Comparison of ENCODE assay signal across 23 cellular contexts in genomic region chr10:49296826-49297225, GRCh38. TPM values are rescaled to one million over a fixed set of nuclear protein-coding genes. Genes with fewer than 3 reads are reported as not detected.
A peak's percentile ranks its signal among the peaks of the same experiment; 100 is the strongest.
DNase-seq lines count a peak whose midpoint lies in the region; ATAC-seq and TF ChIP-seq lines count a peak whose summit lies in the region.
"Had no signal": no experiment of that assay in that cellular context is flagged by ENCODE, and none has a peak within 500 bp of the region (broad histone marks: within the 10 kb centered on the region; RNA-seq: fewer than 3 reads in every experiment).

No MANE protein-coding gene starts in this region.

- no peaks in the 10 kb centered on the region for H4K20me1 ChIP-seq in GM23338 (replicated peaks; ENCODE audit: insufficient read depth)
- H4K20me1 ChIP-seq: BLaER1 treated with 17β-estradiol and CSF1 and Interleukin-3, amounts not matched to agents 10 nM and 100 nM had no signal

- no peaks in the 10 kb centered on the region for H3F3A ChIP-seq in GM23338 (replicated peaks; ENCODE audit: low read depth)

- no peak overlapping the region for H3K4me3 ChIP-seq in GM23338
- H3K4me3 ChIP-seq in SJCRH30: peak overlapping the region; percentile 75
- no peak overlapping the region for H3K4me3 ChIP-seq in right cardiac atrium (ENCODE audit: low read length)
- H3K4me3 ChIP-seq in parathyroid adenoma (ENCODE audit: low read depth, low read length): no peak overlapping the region
- no peak overlapping the region for H3K4me3 ChIP-seq in MG63
- H3K4me3 ChIP-seq: BLaER1 treated with 17β-estradiol and CSF1 and Interleukin-3, amounts not matched to agents 10 nM and 100 nM; SK-N-MC had no signal

- peak; percentile 25; the same call in 2 of the 3 replicates for ATAC-seq in GM23338
- ATAC-seq in right cardiac atrium: no peak
- no peak for ATAC-seq in T-cell (replicated peaks in 1 of 4)
- ATAC-seq in HG03039 (IDR thresholded peaks at IDR 0.05; ENCODE audit: unreplicated experiment): no peak
- ATAC-seq: CD8-positive, alpha-beta T cell; Panc1 had no signal

- H3K27ac Mint-ChIP-seq in GM23338: no peak overlapping the region
- no peak overlapping the region for H3K27ac Mint-ChIP-seq in T-cell
- H3K27ac Mint-ChIP-seq: CD8-positive, alpha-beta T cell; IgD-negative memory B cell had no signal

- H3K4me3 Mint-ChIP-seq in GM23338 (no peak overlapping the region), T-cell (no peak overlapping the region)
- H3K4me3 Mint-ChIP-seq: CD8-positive, alpha-beta T cell had no signal

- no peaks in the 10 kb centered on the region for H3K36me3 Mint-ChIP-seq in GM23338 (ENCODE audit: low read depth)
- H3K36me3 Mint-ChIP-seq in T-cell: no peaks in the 10 kb centered on the region
- H3K36me3 Mint-ChIP-seq: CD8-positive, alpha-beta T cell; IgD-negative memory B cell had no signal

- H3K9me3 ChIP-seq in SJCRH30 (replicated peaks) (no peaks in the 10 kb centered on the region), right cardiac atrium (ENCODE audit: control insufficient read depth, low read length) (no peaks in the 10 kb centered on the region), parathyroid adenoma (ENCODE audit: control insufficient read depth, low read length) (no peaks in the 10 kb centered on the region), MG63 (no peaks in the 10 kb centered on the region)
- H3K9me3 ChIP-seq: BLaER1 treated with 17β-estradiol and CSF1 and Interleukin-3, amounts not matched to agents 10 nM and 100 nM had no signal

- H3K9ac ChIP-seq in parathyroid adenoma: peak overlapping the region; percentile 2
- H3K9ac ChIP-seq: BLaER1 treated with 17β-estradiol and CSF1 and Interleukin-3, amounts not matched to agents 10 nM and 100 nM had no signal

- no peak overlapping the region for H3K4me2 ChIP-seq in GM23338
- no peak overlapping the region for H3K4me2 ChIP-seq in parathyroid adenoma (ENCODE audit: low read length)
- H3K4me2 ChIP-seq: BLaER1 treated with 17β-estradiol and CSF1 and Interleukin-3, amounts not matched to agents 10 nM and 100 nM had no signal

- H3K79me2 ChIP-seq in GM23338 (replicated peaks; ENCODE audit: insufficient read depth) (no peaks in the 10 kb centered on the region), parathyroid adenoma (peaks cover 62% of the 10 kb centered on the region)

- CTCF ChIA-PET in T-cell (lab: Charles Lee): no interaction called here

- H3K27me3 ChIP-seq in GM23338 (ENCODE audit: insufficient read depth) (no peaks in the 10 kb centered on the region), SJCRH30 (no peaks in the 10 kb centered on the region), right cardiac atrium (ENCODE audit: control insufficient read depth, insufficient read depth) (no peaks in the 10 kb centered on the region), parathyroid adenoma (ENCODE audit: control insufficient read depth, insufficient read depth, low read length) (no peaks in the 10 kb centered on the region), MG63 (peaks cover 2% of the 10 kb centered on the region; the same call in 1 of the 2 replicates)
- H3K27me3 ChIP-seq: BLaER1 treated with 17β-estradiol and CSF1 and Interleukin-3, amounts not matched to agents 10 nM and 100 nM had no signal

- POLR2A ChIA-PET in T-cell (lab: Charles Lee): interaction anchor here in 1 of 2 donors (0.9 kb wide), 1 partner anchor 160 kb away, joined by 3 read pairs; no protein-coding TSS in a partner anchor

- intact Hi-C loops in right cardiac atrium (cut with DNase I): no loop called here

- H3K9me3 Mint-ChIP-seq in GM23338 (no peaks in the 10 kb centered on the region), T-cell (no peaks in the 10 kb centered on the region)
- H3K9me3 Mint-ChIP-seq: CD8-positive, alpha-beta T cell; IgD-negative memory B cell had no signal

- DNase-seq in GM23338 (ENCODE audit: low spot score): no peak
- DNase-seq in SJCRH30: peak in 1 of 2 experiments; percentile 40
- DNase-seq in right cardiac atrium: no peak
- no peak for DNase-seq in MG63
- no peak for DNase-seq in T-cell
- DNase-seq in NK-92 (lab: John Stamatoyannopoulos, UW; ENCODE audit: unreplicated experiment): no peak
- DNase-seq: CD8-positive, alpha-beta T cell; Kasumi-1; MM.1S; NCI-H1092; NCI-H1436 treated with DMSO at 0.1 percent for 48 hours; NCI-H2029; NCI-H345; NCI-H524 treated with DMSO at 0.1 percent for 48 hours had no signal

- no peaks in the 10 kb centered on the region for H3K4me1 ChIP-seq in GM23338 (ENCODE audit: insufficient read depth)
- H3K4me1 ChIP-seq in SJCRH30: peaks cover 22% of the 10 kb centered on the region
- H3K4me1 ChIP-seq in right cardiac atrium (ENCODE audit: control insufficient read depth, insufficient read depth, low read length): peaks cover 5% of the 10 kb centered on the region
- peaks cover 55% of the 10 kb centered on the region for H3K4me1 ChIP-seq in parathyroid adenoma

- 62% methylated on average over 8 of the region's 8 CpGs for WGBS in right cardiac atrium

- H3K4me1 Mint-ChIP-seq in GM23338 (peaks cover 23% of the 10 kb centered on the region), T-cell (peaks cover 0 to 5% (median 0%) of the 10 kb centered on the region in 3 donors)

- H3K27ac ChIP-seq in GM23338 (ENCODE audit: low read depth) (no peak overlapping the region), SJCRH30 (no peak overlapping the region), right cardiac atrium (ENCODE audit: low read length) (peak overlapping the region; percentile 58), parathyroid adenoma (peak overlapping the region; percentile 95)
- H3K27ac ChIP-seq: BLaER1 treated with 17β-estradiol and CSF1 and Interleukin-3, amounts not matched to agents 10 nM and 100 nM; HL-60; SK-N-MC had no signal

- H2AFZ ChIP-seq in GM23338 (no peak overlapping the region; the same call in 1 of the 2 replicates), parathyroid adenoma (peak overlapping the region; percentile 75)

- H3K36me3 ChIP-seq in GM23338 (ENCODE audit: insufficient read depth) (no peaks in the 10 kb centered on the region), SJCRH30 (no peaks in the 10 kb centered on the region), parathyroid adenoma (ENCODE audit: control insufficient read depth, insufficient read depth, low read length) (no peaks in the 10 kb centered on the region), MG63 (no peaks in the 10 kb centered on the region)
- H3K36me3 ChIP-seq: BLaER1 treated with 17β-estradiol and CSF1 and Interleukin-3, amounts not matched to agents 10 nM and 100 nM had no signal

- peaks cover 9% of the 10 kb centered on the region for H3K27me3 Mint-ChIP-seq in GM23338 (ENCODE audit: insufficient read depth, low read depth, poor library complexity)
- peaks cover 5 to 6% of the 10 kb centered on the region in 2 donors for H3K27me3 Mint-ChIP-seq in T-cell
- H3K27me3 Mint-ChIP-seq: IgD-negative memory B cell had no signal

- H3K9me2 ChIP-seq in GM23338 (ENCODE audit: insufficient read depth): no peaks in the 10 kb centered on the region

- TF ChIP-seq CTCF in GM23338 (conservative IDR thresholded peaks at IDR 0.05; ENCODE audit: low read depth in 2 of 2): no peak
- TF ChIP-seq CTCF in parathyroid adenoma (IDR thresholded peaks at IDR 0.05): no peak

TF ChIP-seq in GM23338, 12 proteins besides CTCF, POLR2A, EP300 and RAD21 (continues in another document):
- TF ChIP-seq ZNF114 (CRISPR knock-in tag; IDR thresholded peaks at IDR 0.05) (no peak), ZNF331 (CRISPR knock-in tag; IDR thresholded peaks at IDR 0.05; ENCODE audit: low read depth) (no peak), JUNB (IDR thresholded peaks at IDR 0.05; ENCODE audit: unreplicated experiment) (no peak), REST (IDR thresholded peaks at IDR 0.05; ENCODE audit: unreplicated experiment) (no peak), NANOG (IDR thresholded peaks at IDR 0.05; ENCODE audit: borderline replicate concordance) (no peak), CREB1 (CRISPR knock-in tag; IDR thresholded peaks at IDR 0.05; ENCODE audit: low read depth) (no peak)

RNA-seq across cellular contexts. Expression of gene C10orf71, which starts 2.1 kb away (rescaled TPM):
- not detected in 2 replicates for total RNA-seq in GM23338 (2014; rRNA removed; shearing (Covaris generic))
- polyA plus RNA-seq in GM23338 (2016; fragmentation: Nextera tagmentation; extraction: Ambion mirVana): not detected in 2 replicates
- total RNA-seq in SJCRH30 (2014; rRNA removed; shearing (Covaris generic)): 4.5 and 6.6 TPM in 2 replicates
- total RNA-seq in right cardiac atrium: 10 to 100 TPM; 29.3 to 98.9 (median 73.2) TPM
- polyA plus RNA-seq in right cardiac atrium: 27.8 TPM
- total RNA-seq in MG63 (2014; rRNA removed; shearing (Covaris generic); ENCODE audit: low replicate concordance): not detected in 2 replicates
- total RNA-seq in T-cell: not detected
- total RNA-seq: A673; CD8-positive, alpha-beta T cell; HT1080 had no signal
- polyA plus RNA-seq: IgD-negative memory B cell had no signal

Comparison
In these comparisons a context has a peak if more than half of its experiments do, and no peak if none do; other contexts are left out.
1. H3K27ac ChIP-seq: peak in right cardiac atrium (single experiment) and parathyroid adenoma (single experiment); none in GM23338 (single experiment) and SJCRH30 (single experiment).